ENCODE assay signal across 9 cellular contexts in genomic region chr13:102401305-102401704, GRCh38. TPM values are rescaled to one million over a fixed set of nuclear protein-coding genes. Genes with fewer than 3 reads are reported as not detected.
DNase-seq lines count a peak whose midpoint lies in the region; ATAC-seq, FAIRE-seq and TF ChIP-seq lines count a peak whose summit lies in the region.
"Had no signal": no experiment of that assay in that cellular context is flagged by ENCODE, and none has a peak within 500 bp of the region (broad histone marks: within the 10 kb centered on the region; RNA-seq: fewer than 3 reads in every experiment).

No MANE protein-coding gene starts in this region.

- H3K36me3 Mint-ChIP-seq in H9 (ENCODE audit: insufficient read depth in 1 of 3, low read depth in 3 of 3): no peaks in the 10 kb centered on the region
- H3K36me3 Mint-ChIP-seq in activated T-helper 17 cell treated with anti-CD3 and anti-CD28 coated beads, Interleukin-2, amount 50 U/mL, for 72 hours (ENCODE audit: low read depth): peaks cover 5% of the 10 kb centered on the region

- WGBS in H9 (ENCODE audit: extremely low coverage, insufficient read length, low lambda C conversion rate): no CpG with 5 or more reads among the region's 7 CpGs

- H2AFZ ChIP-seq in H9 (ENCODE audit: low read length): no peak overlapping the region

- no peak overlapping the region for H3K27ac ChIP-seq in H9 (ENCODE audit: insufficient read length, low read depth, low read length)

- no peak overlapping the region for H3K18ac ChIP-seq in H9 (ENCODE audit: insufficient read length, low read depth, low read length)

- peak overlapping the region; percentile 1 for H3K9ac ChIP-seq in H9 (ENCODE audit: extremely low read depth, insufficient read length, low read length)

- H3K14ac ChIP-seq in H9 (ENCODE audit: insufficient read depth, low read length): no peak overlapping the region

- H3K23ac ChIP-seq in H9 (ENCODE audit: insufficient read length, low read depth, low read length): no peak overlapping the region

- no peaks in the 10 kb centered on the region for H3K9me3 Mint-ChIP-seq in H9
- H3K9me3 Mint-ChIP-seq in activated T-helper 17 cell treated with anti-CD3 and anti-CD28 coated beads, Interleukin-2, amount 50 U/mL, for 72 hours: no peaks in the 10 kb centered on the region

- no peak overlapping the region for H2BK5ac ChIP-seq in H9 (ENCODE audit: insufficient read length, low read length)

- H3K9me3 ChIP-seq in H9 (ENCODE audit: control insufficient read depth, low read depth, low read length): no peaks in the 10 kb centered on the region

- H2BK12ac ChIP-seq in H9 (ENCODE audit: insufficient read length, low read depth, low read length): no peak overlapping the region

- FAIRE-seq in frontal cortex (lab: Jason Lieb, UNC): no peak

- H4K91ac ChIP-seq in H9 (ENCODE audit: insufficient read length, low read depth, low read length): no peak overlapping the region

- H4K20me1 ChIP-seq in H9 (ENCODE audit: control insufficient read depth, insufficient read depth, insufficient read length): no peaks in the 10 kb centered on the region

- no peak overlapping the region for H2BK20ac ChIP-seq in H9 (ENCODE audit: low read depth, low read length, poor library complexity, severe bottlenecking)

- no peaks in the 10 kb centered on the region for H3K79me1 ChIP-seq in H9 (ENCODE audit: insufficient read depth, low read depth, low read length, poor library complexity, severe bottlenecking)

- H3T11ph ChIP-seq in H9 (ENCODE audit: low read length): no peak overlapping the region

- TF ChIP-seq CTCF in H9 (conservative IDR thresholded peaks at IDR 0.05) (no peak), retinal pigment epithelial cell (conservative IDR thresholded peaks at IDR 0.05; ENCODE audit: low read depth, low read length) (no peak)

- H3K27ac Mint-ChIP-seq in H9: no peak overlapping the region
- H3K27ac Mint-ChIP-seq in activated T-helper 17 cell treated with anti-CD3 and anti-CD28 coated beads, Interleukin-2, amount 50 U/mL, for 72 hours: no peak overlapping the region

- no peak overlapping the region for H2BK120ac ChIP-seq in H9 (ENCODE audit: low read depth, low read length, poor library complexity, severe bottlenecking)

- H3K4me2 ChIP-seq in H9 (ENCODE audit: insufficient read depth, insufficient read length, low read length): peak overlapping the region; percentile 95

- peak overlapping the region; percentile 65 to 86 for H3K4me3 Mint-ChIP-seq in H9
- H3K4me3 Mint-ChIP-seq in activated T-helper 17 cell treated with anti-CD3 and anti-CD28 coated beads, Interleukin-2, amount 50 U/mL, for 72 hours: peak overlapping the region; percentile 71

- H3K56ac ChIP-seq in H9 (ENCODE audit: insufficient read length, low read depth, low read length): no peak overlapping the region

- peaks cover 76% of the 10 kb centered on the region for H3K27me3 Mint-ChIP-seq in H9 (ENCODE audit: low read depth)
- peaks cover 45% of the 10 kb centered on the region for H3K27me3 Mint-ChIP-seq in activated T-helper 17 cell treated with anti-CD3 and anti-CD28 coated beads, Interleukin-2, amount 50 U/mL, for 72 hours

- intact Hi-C loops in Right ventricle myocardium superior (cut with DNase I): no loop called here

- H3K4me1 ChIP-seq in H9 (ENCODE audit: insufficient read depth, low read length): peaks cover 4% of the 10 kb centered on the region

- H4K5ac ChIP-seq in H9 (ENCODE audit: insufficient read length, low read depth, low read length): no peak overlapping the region

- H3K23me2 ChIP-seq in H9 (ENCODE audit: insufficient read length, low read depth, low read length, poor library complexity, severe bottlenecking): peaks cover 23% of the 10 kb centered on the region

- H2BK15ac ChIP-seq in H9 (ENCODE audit: low read depth, low read length): no peak overlapping the region

- H2AK5ac ChIP-seq in H9 (ENCODE audit: insufficient read length, low read length): no peak overlapping the region

- H3K4ac ChIP-seq in H9 (ENCODE audit: low read depth, low read length): no peak overlapping the region

- H4K8ac ChIP-seq in H9 (replicated peaks; ENCODE audit: insufficient read length, low read depth, low read length): no peak overlapping the region

- DNase-seq in H9: no peak
- no peak for DNase-seq in Right ventricle myocardium superior
- no peak for DNase-seq in retinal pigment epithelial cell (ENCODE audit: low read depth)
- DNase-seq in frontal cortex (ENCODE audit: low spot score in 2 of 2): no peak
- DNase-seq in MV-4-11 (lab: John Stamatoyannopoulos, UW): no peak
- DNase-seq in H4 (ENCODE audit: low spot score): no peak
- no peak for DNase-seq in stimulated activated CD4-positive, alpha-beta T cell treated with anti-CD3 and anti-CD28 coated beads, Interleukin-4, amount 100 ng/mL, for 4 hours
- DNase-seq: activated CD4-positive, alpha-beta T cell treated with anti-CD3 and anti-CD28 coated beads, Interleukin-2, amount 50 U/mL, for 1 hour had no signal

- peaks cover 12% of the 10 kb centered on the region; the same call in 1 of the 2 replicates for H3K27me3 ChIP-seq in H9 (ENCODE audit: insufficient read depth, low read length)

- peak overlapping the region; percentile 60 for H3K4me3 ChIP-seq in retinal pigment epithelial cell (ENCODE audit: low read length)

- H3K79me2 ChIP-seq in H9 (ENCODE audit: insufficient read depth, low read length): no peaks in the 10 kb centered on the region

- ATAC-seq in activated T-helper 17 cell treated with anti-CD3 and anti-CD28 coated beads, Interleukin-2, amount 50 U/mL, for 72 hours (replicated peaks): peak; percentile 29
- peak; percentile 28 for ATAC-seq in Right ventricle myocardium superior (ENCODE audit: poor library complexity)

- H3K4me1 Mint-ChIP-seq in H9: peaks cover 23 to 25% of the 10 kb centered on the region in 2 experiments
- H3K4me1 Mint-ChIP-seq in activated T-helper 17 cell treated with anti-CD3 and anti-CD28 coated beads, Interleukin-2, amount 50 U/mL, for 72 hours: peaks cover 19% of the 10 kb centered on the region

RNA-seq across cellular contexts. Expression of gene FGF14, which starts 0.5 kb away (rescaled TPM):
- total RNA-seq in H9 (2021) (0.22 TPM in 2 replicates), Right ventricle myocardium superior (2.6 TPM), frontal cortex (85.2 TPM)
- not detected for total RNA-seq in activated T-helper 17 cell treated with anti-CD3 and anti-CD28 coated beads, Interleukin-2, amount 50 U/mL, for 72 hours
- 1.0 TPM in 1 of 2 replicates, not detected in the other for total RNA-seq in H4 (2014; rRNA removed; shearing (Covaris generic))

Comparison
In these comparisons a context has a peak if more than half of its experiments do, and no peak if none do; other contexts are left out.
1. RNA of gene FGF14, which starts 0.5 kb away (total RNA-seq): 85.2 TPM in frontal cortex (single experiment); 2.6 TPM in Right ventricle myocardium superior (single experiment), 1.0 TPM in H4, 0.22 TPM in H9 and not detected in activated T-helper 17 cell treated with anti-CD3 and anti-CD28 coated beads, Interleukin-2, amount 50 U/mL, for 72 hours; every median in the first group is over 10 times any median in the second.